In genomic region chr9:110025551-110026170, GRCh38 we compare ENCODE assay signal across 20 cellular contexts.
DNase-seq lines count a peak whose midpoint lies in the region; ATAC-seq lines count a peak whose summit lies in the region.
"Had no signal": no experiment of that assay in that cellular context is flagged by ENCODE, and none has a peak within 500 bp of the region (broad histone marks: within the 10 kb centered on the region; RNA-seq: fewer than 3 reads in every experiment).

No MANE protein-coding gene starts in this region.

- peaks cover 10% of the 10 kb centered on the region for H3K27me3 Mint-ChIP-seq in activated T-helper 1 cell treated with anti-CD3 and anti-CD28 coated beads, Interleukin-12 subunit alpha, Interleukin-12 subunit beta, Interleukin-2, Interleukin-4 antibody, amounts not matched to agents 30 ng/mL and 10 ng/mL and 1 ng/mL, durations not matched to agents 14 hours and 24 hours and 36 hours (ENCODE audit: insufficient read depth)
- H3K27me3 Mint-ChIP-seq: brain had no signal

- H3K4me3 Mint-ChIP-seq in activated T-helper 1 cell treated with anti-CD3 and anti-CD28 coated beads, Interleukin-12 subunit alpha, Interleukin-12 subunit beta, Interleukin-2, Interleukin-4 antibody, amounts not matched to agents 30 ng/mL and 10 ng/mL and 1 ng/mL, durations not matched to agents 14 hours and 24 hours and 36 hours, result no peak overlapping the region
- H3K4me3 Mint-ChIP-seq: activated CD4-positive, alpha-beta T cell treated with anti-CD3 and anti-CD28 coated beads, Interleukin-2, amount 10 ng/mL, durations not matched to agents 24 days and 14 days; activated T-cell treated with anti-CD3 and anti-CD28 coated beads, Interleukin-2, amount 50 U/mL, for 4 hours; brain; natural killer cell had no signal

- intact Hi-C loops in activated T-helper 1 cell treated with anti-CD3 and anti-CD28 coated beads, Interleukin-12 subunit alpha, Interleukin-12 subunit beta, Interleukin-2, Interleukin-4 antibody, amounts not matched to agents 30 ng/mL and 10 ng/mL and 1 ng/mL, durations not matched to agents 14 hours and 24 hours and 36 hours (cut with micrococcal nuclease), result no loop called here

- peak overlapping the region; percentile 60 for H3K27ac Mint-ChIP-seq in activated T-helper 1 cell treated with anti-CD3 and anti-CD28 coated beads, Interleukin-12 subunit alpha, Interleukin-12 subunit beta, Interleukin-2, Interleukin-4 antibody, amounts not matched to agents 30 ng/mL and 10 ng/mL and 1 ng/mL, durations not matched to agents 14 hours and 24 hours and 36 hours
- H3K27ac Mint-ChIP-seq: activated CD4-positive, alpha-beta T cell treated with anti-CD3 and anti-CD28 coated beads, Interleukin-2, amount 10 ng/mL, durations not matched to agents 24 days and 14 days; brain; natural killer cell had no signal

- ATAC-seq in HG02981 (IDR thresholded peaks at IDR 0.05; ENCODE audit: unreplicated experiment), result peak; percentile 47
- ATAC-seq: activated T-cell treated with anti-CD3 and anti-CD28 coated beads, Interleukin-2, amount 50 U/mL, for 4 hours; natural killer cell; SK-N-SH treated with all-trans-retinoic acid at 6 μM for 48 hours had no signal

- no peaks in the 10 kb centered on the region for H3K9me3 Mint-ChIP-seq in activated T-helper 1 cell treated with anti-CD3 and anti-CD28 coated beads, Interleukin-12 subunit alpha, Interleukin-12 subunit beta, Interleukin-2, Interleukin-4 antibody, amounts not matched to agents 30 ng/mL and 10 ng/mL and 1 ng/mL, durations not matched to agents 14 hours and 24 hours and 36 hours
- H3K9me3 Mint-ChIP-seq: activated T-cell treated with anti-CD3 and anti-CD28 coated beads, Interleukin-2, amount 50 U/mL, for 4 hours; natural killer cell had no signal

- H3K36me3 Mint-ChIP-seq in activated T-helper 1 cell treated with anti-CD3 and anti-CD28 coated beads, Interleukin-12 subunit alpha, Interleukin-12 subunit beta, Interleukin-2, Interleukin-4 antibody, amounts not matched to agents 30 ng/mL and 10 ng/mL and 1 ng/mL, durations not matched to agents 14 hours and 24 hours and 36 hours (ENCODE audit: low read depth), result peaks cover 4% of the 10 kb centered on the region
- H3K36me3 Mint-ChIP-seq: brain, natural killer cell had no signal

- peaks cover 38% of the 10 kb centered on the region for H3K4me1 Mint-ChIP-seq in activated T-helper 1 cell treated with anti-CD3 and anti-CD28 coated beads, Interleukin-12 subunit alpha, Interleukin-12 subunit beta, Interleukin-2, Interleukin-4 antibody, amounts not matched to agents 30 ng/mL and 10 ng/mL and 1 ng/mL, durations not matched to agents 14 hours and 24 hours and 36 hours (ENCODE audit: low read depth)
- H3K4me1 Mint-ChIP-seq: natural killer cell had no signal

- DNase-seq in MV-4-11 (lab: John Stamatoyannopoulos, UW), result peak; percentile 54
- no peak for DNase-seq in activated T-helper 1 cell treated with anti-CD3 and anti-CD28 coated beads, Interleukin-12 subunit alpha, Interleukin-12 subunit beta, Interleukin-2, Interleukin-4 antibody, amounts not matched to agents 30 ng/mL and 10 ng/mL and 1 ng/mL, durations not matched to agents 14 hours and 24 hours and 36 hours (ENCODE audit: low spot score)
- DNase-seq in renal cortical epithelial cell (ENCODE audit: low read depth), result peak; percentile 53
- no peak for DNase-seq in hepatic stellate cell (ENCODE audit: low spot score)
- DNase-seq in NCI-H2171 treated with DMSO at 0.1 percent for 48 hours (lab: John Stamatoyannopoulos, UW), result no peak
- DNase-seq in T-helper 2 cell, result no peak
- DNase-seq: activated CD4-positive, alpha-beta T cell treated with anti-CD3 and anti-CD28 coated beads, Interleukin-2, amount 10 ng/mL, durations not matched to agents 24 days and 14 days; activated T-cell treated with anti-CD3 and anti-CD28 coated beads, Interleukin-2, amount 50 U/mL, for 4 hours; adrenal gland; C1 segment of cervical spinal cord; COR-L47; H7; natural killer cell; NCI-H1105 treated with DMSO at 0.1 percent for 48 hours; NCI-H2029; ovary; trophoblast cell had no signal

Comparison
In these comparisons a context has a peak if more than half of its experiments do, and no peak if none do; other contexts are left out.
1. DNase-seq: peak in MV-4-11 (single experiment) and renal cortical epithelial cell (single experiment); none in activated T-helper 1 cell treated with anti-CD3 and anti-CD28 coated beads, Interleukin-12 subunit alpha, Interleukin-12 subunit beta, Interleukin-2, Interleukin-4 antibody, amounts not matched to agents 30 ng/mL and 10 ng/mL and 1 ng/mL, durations not matched to agents 14 hours and 24 hours and 36 hours (single experiment), hepatic stellate cell (single experiment), NCI-H2171 treated with DMSO at 0.1 percent for 48 hours (single experiment) and T-helper 2 cell (0 of 5).